Comparison of ENCODE assay signal across 14 cellular contexts in the genomic region with DNA sequence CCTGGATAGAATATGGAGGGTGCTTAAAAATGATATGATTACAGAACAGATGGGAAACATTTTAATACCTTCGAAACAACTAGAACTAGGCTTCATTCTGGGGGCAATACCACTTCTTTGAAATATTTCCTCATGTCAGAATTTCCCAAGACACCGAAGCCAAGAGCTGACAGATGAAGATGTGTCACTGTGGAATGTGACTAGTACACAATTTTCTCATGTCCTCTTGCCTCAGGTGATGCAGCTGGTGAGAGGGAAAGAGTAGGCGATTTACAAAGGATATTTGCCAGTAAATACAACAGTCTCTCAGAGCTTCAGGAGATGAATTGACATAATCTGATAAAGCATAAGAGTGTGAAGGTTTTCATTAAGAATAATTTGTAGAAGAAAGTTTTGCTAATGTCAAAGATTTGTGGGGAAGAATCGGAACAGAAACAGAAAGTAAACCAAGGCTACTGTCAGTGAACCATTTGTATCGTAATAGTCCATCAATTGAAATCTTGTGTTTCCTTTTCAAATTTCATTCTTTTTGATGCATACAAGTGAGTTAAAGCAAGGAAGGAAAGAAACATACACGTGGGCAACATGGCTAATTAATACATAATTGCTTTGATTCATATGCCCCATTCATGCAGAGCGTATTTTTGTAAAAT.
DNase-seq lines count a peak whose midpoint lies in the region; ATAC-seq and TF ChIP-seq lines count a peak whose summit lies in the region.
"Had no signal": no experiment of that assay in that cellular context is flagged by ENCODE, and none has a peak within 500 bp of the region (broad histone marks: within the 10 kb centered on the region; RNA-seq: fewer than 3 reads in every experiment).

No MANE protein-coding gene starts in this region.

- H3K36me3 Mint-ChIP-seq in naive B cell (no peaks in the 10 kb centered on the region), chondrocyte (ENCODE audit: low read depth) (no peaks in the 10 kb centered on the region)

- H3K4me3 Mint-ChIP-seq in naive B cell = peak overlapping the region in 6 of 8 donors; percentile 40 to 74 (median 54)
- H3K4me3 Mint-ChIP-seq in chondrocyte (ENCODE audit: unreplicated experiment) = no peak overlapping the region

- H3K4me3 ChIP-seq in AG04450 (ENCODE audit: low read depth, low read length) (peak overlapping the region; percentile 40), PC-3 (ENCODE audit: low read length) (no peak overlapping the region), epithelial cell of esophagus (ENCODE audit: low read length) (no peak overlapping the region)
- H3K4me3 ChIP-seq: SK-N-MC, tibial nerve had no signal

- BruUV-seq in PC-3 (replicated peaks; lab: Mats Ljungman, UMichigan) = no TSS peak

- no peak overlapping the region for H3K9ac ChIP-seq in PC-3 (ENCODE audit: low read length)

- no peaks in the 10 kb centered on the region for H3K79me2 ChIP-seq in PC-3 (ENCODE audit: low read length)

- H4K20me1 ChIP-seq in PC-3 (ENCODE audit: low read length) = no peaks in the 10 kb centered on the region

- POLR2A ChIA-PET in AG04450 (lab: Yijun Ruan, JAX) = interaction anchor here (1.0 to 1.1 kb wide), 2 partner anchors 164 to 167 kb away, joined by 4 read pairs; partner anchors contain the start of gene CCN2
- POLR2A ChIA-PET in PC-3 (lab: Charles Lee; ENCODE audit: unreplicated experiment) = no interaction called here

- intact Hi-C loops in PC-3 (cut with micrococcal nuclease) = no loop called here

- H3K9me3 Mint-ChIP-seq in naive B cell (peaks cover 0 to 9% (median 3%) of the 10 kb centered on the region in 7 donors), chondrocyte (ENCODE audit: low read depth) (no peaks in the 10 kb centered on the region)

- CTCF ChIA-PET in AG04450 (lab: Charles Lee) = interaction anchor here (1.0 to 2.4 kb wide), 2 partner anchors 120 to 164 kb away, joined by 3 to 14 read pairs; no protein-coding TSS in a partner anchor
- CTCF ChIA-PET in PC-3 (lab: Charles Lee) = no interaction called here

- no peak overlapping the region for H3K4me2 ChIP-seq in PC-3 (ENCODE audit: low read length)

- H3K9me3 ChIP-seq in AG04450 (ENCODE audit: control insufficient read depth, insufficient read depth, low read length) (no peaks in the 10 kb centered on the region), PC-3 (ENCODE audit: low read length) (no peaks in the 10 kb centered on the region)
- H3K9me3 ChIP-seq: tibial nerve had no signal

- no peaks in the 10 kb centered on the region for H3K9me2 ChIP-seq in PC-3 (replicated peaks; ENCODE audit: low read length)

- DNase-seq in AG04450 (ENCODE audit: low read depth, low spot score) (no peak), PC-3 (peak; percentile 36), epithelial cell of esophagus (ENCODE audit: low read depth) (peak; percentile 91), naive B cell (no peak), chondrocyte (ENCODE audit: low spot score) (no peak), nucleus accumbens (lab: John Stamatoyannopoulos, UW) (no peak)
- no peak for DNase-seq in activated naive CD4-positive, alpha-beta T cell treated with Interleukin-2 at 50 U/mL for 16 hours
- DNase-seq: activated CD4-positive, alpha-beta T cell treated with anti-CD3 and anti-CD28 coated beads, Interleukin-2, amount 50 U/mL, for 4 hours; activated gamma-delta T cell treated with Interleukin-2 at 50 U/mL for 16 hours; MV-4-11; NCI-H510A had no signal

- no peak overlapping the region for H2AFZ ChIP-seq in PC-3 (ENCODE audit: low read length)

- H3F3A ChIP-seq in PC-3 (ENCODE audit: low read length, unreplicated experiment) = no peaks in the 10 kb centered on the region

- H3K4me1 ChIP-seq in PC-3 (ENCODE audit: insufficient read depth, low read length) = no peaks in the 10 kb centered on the region
- H3K4me1 ChIP-seq: tibial nerve had no signal

- H3K27me3 ChIP-seq in AG04450 (ENCODE audit: control insufficient read depth, insufficient read depth, low read length) (no peaks in the 10 kb centered on the region), PC-3 (ENCODE audit: low read length) (no peaks in the 10 kb centered on the region)
- H3K27me3 ChIP-seq: tibial nerve had no signal

- H3K36me3 ChIP-seq in PC-3 (ENCODE audit: low read depth, low read length) = no peaks in the 10 kb centered on the region
- H3K36me3 ChIP-seq: tibial nerve had no signal

- no peak for ATAC-seq in PC-3
- no peak for ATAC-seq in naive B cell (ENCODE audit: low read depth in 2 of 2)
- ATAC-seq in HG02642 (IDR thresholded peaks at IDR 0.05; ENCODE audit: poor library complexity, unreplicated experiment) = no peak

- no peak for TF ChIP-seq CTCF in AG04450 (IDR thresholded peaks at IDR 0.05; ENCODE audit: low read depth, low read length)
- no peak for TF ChIP-seq CTCF in PC-3 (conservative IDR thresholded peaks at IDR 0.05; ENCODE audit: low read depth, low read length)
- no peak for TF ChIP-seq CTCF in epithelial cell of esophagus (IDR thresholded peaks at IDR 0.05; ENCODE audit: insufficient read depth, low read depth, low read length, missing control alignments)
- TF ChIP-seq CTCF in chondrocyte (IDR thresholded peaks at IDR 0.05) = no peak

- no peaks in the 10 kb centered on the region for H3K27me3 Mint-ChIP-seq in naive B cell
- no peaks in the 10 kb centered on the region for H3K27me3 Mint-ChIP-seq in chondrocyte (ENCODE audit: low read depth)

- peak overlapping the region in 1 of 6 donors; percentile 1 for H3K27ac Mint-ChIP-seq in naive B cell
- H3K27ac Mint-ChIP-seq in chondrocyte (ENCODE audit: unreplicated experiment) = no peak overlapping the region

- H3K27ac ChIP-seq in AG04450 (ENCODE audit: low read depth, low read length) (no peak overlapping the region), PC-3 (ENCODE audit: low read length) (no peak overlapping the region)
- H3K27ac ChIP-seq: SK-N-MC, tibial nerve had no signal

- peaks cover 0 to 16% (median 9%) of the 10 kb centered on the region in 3 donors for H3K4me1 Mint-ChIP-seq in naive B cell
- peaks cover 23% of the 10 kb centered on the region for H3K4me1 Mint-ChIP-seq in chondrocyte (ENCODE audit: low read depth)

Comparison
In these comparisons a context has a peak if more than half of its experiments do, and no peak if none do; other contexts are left out.
1. DNase-seq: peak in PC-3 (single experiment) and epithelial cell of esophagus (single experiment); none in AG04450 (single experiment), naive B cell (single experiment), activated naive CD4-positive, alpha-beta T cell treated with Interleukin-2 at 50 U/mL for 16 hours (single experiment), chondrocyte (single experiment) and nucleus accumbens (0 of 56).